In genomic region chr2:13666582-13667414, GRCh38 we compare ENCODE assay signal across 17 cellular contexts.
DNase-seq lines count a peak whose midpoint lies in the region; ATAC-seq and TF ChIP-seq lines count a peak whose summit lies in the region.
"Had no signal": no experiment of that assay in that cellular context is flagged by ENCODE, and none has a peak within 500 bp of the region (broad histone marks: within the 10 kb centered on the region; RNA-seq: fewer than 3 reads in every experiment).

No MANE protein-coding gene starts in this region.

- H3K4me3 ChIP-seq in NB4 (ENCODE audit: low read depth, low read length) (no peak overlapping the region), vagina (no peak overlapping the region)
- H3K4me3 ChIP-seq: body of pancreas, heart left ventricle had no signal

- intact Hi-C loops in vagina (cut with DNase I) = no loop called here

- DNase-seq in NB4 (ENCODE audit: low read depth) = peak; percentile 4
- no peak for DNase-seq in vagina (ENCODE audit: extremely low spot score in 2 of 2)
- DNase-seq in activated CD8-positive, alpha-beta memory T cell treated with anti-CD3 and anti-CD28 coated beads, Interleukin-2, amount 50 U/mL, for 4 hours = no peak
- DNase-seq in activated CD4-positive, CD25-positive, alpha-beta regulatory T cell treated with anti-CD3 and anti-CD28 coated beads, Interleukin-2, amount 50 U/mL, for 72 hours = no peak
- DNase-seq: activated T-cell treated with anti-CD3 and anti-CD28 coated beads, Interleukin-2, amount 50 U/mL, for 1 hour; body of pancreas; heart left ventricle; NCI-H1105; NCI-H524 treated with DMSO at 0.1 percent for 48 hours; WERI-Rb-1 had no signal

- H3K9me3 ChIP-seq in vagina = no peaks in the 10 kb centered on the region
- H3K9me3 ChIP-seq: body of pancreas, heart left ventricle had no signal

- H3K4me1 ChIP-seq in vagina = no peaks in the 10 kb centered on the region
- H3K4me1 ChIP-seq: body of pancreas, heart left ventricle had no signal

- TF ChIP-seq POLR2A in NB4 (IDR thresholded peaks at IDR 0.05; ENCODE audit: extremely low read depth, insufficient read length) (no peak), vagina (IDR thresholded peaks at IDR 0.05) (no peak)

- TF ChIP-seq CTCF in NB4 (IDR thresholded peaks at IDR 0.05; ENCODE audit: low read depth, low read length) = no peak
- no peak for TF ChIP-seq CTCF in vagina (IDR thresholded peaks at IDR 0.05)

- no peaks in the 10 kb centered on the region for H3K27me3 ChIP-seq in vagina
- H3K27me3 ChIP-seq: body of pancreas, heart left ventricle had no signal

- H3K36me3 ChIP-seq in vagina = no peaks in the 10 kb centered on the region
- H3K36me3 ChIP-seq: heart left ventricle, WERI-Rb-1 had no signal

- H3K27ac ChIP-seq in vagina = no peak overlapping the region
- H3K27ac ChIP-seq: body of pancreas, heart left ventricle, HL-60, WERI-Rb-1 had no signal

- ATAC-seq in GM18508 (IDR thresholded peaks at IDR 0.05; ENCODE audit: insufficient read depth, unreplicated experiment) (peak; percentile 97), GM21381 (IDR thresholded peaks at IDR 0.05; ENCODE audit: unreplicated experiment) (peak; percentile 83), HG03039 (IDR thresholded peaks at IDR 0.05; ENCODE audit: unreplicated experiment) (peak; percentile 82), HG02642 (IDR thresholded peaks at IDR 0.05; ENCODE audit: poor library complexity, unreplicated experiment) (no peak)
- ATAC-seq: body of pancreas; heart left ventricle; left lobe of liver; natural killer cell treated with Interleukin-12 subunit alpha and Interleukin-12 subunit beta and Interleukin-15 and Interleukin-18, amount 100 ng/mL, for 72 hours had no signal
